ENCODE assay signal across 16 cellular contexts in the genomic region with DNA sequence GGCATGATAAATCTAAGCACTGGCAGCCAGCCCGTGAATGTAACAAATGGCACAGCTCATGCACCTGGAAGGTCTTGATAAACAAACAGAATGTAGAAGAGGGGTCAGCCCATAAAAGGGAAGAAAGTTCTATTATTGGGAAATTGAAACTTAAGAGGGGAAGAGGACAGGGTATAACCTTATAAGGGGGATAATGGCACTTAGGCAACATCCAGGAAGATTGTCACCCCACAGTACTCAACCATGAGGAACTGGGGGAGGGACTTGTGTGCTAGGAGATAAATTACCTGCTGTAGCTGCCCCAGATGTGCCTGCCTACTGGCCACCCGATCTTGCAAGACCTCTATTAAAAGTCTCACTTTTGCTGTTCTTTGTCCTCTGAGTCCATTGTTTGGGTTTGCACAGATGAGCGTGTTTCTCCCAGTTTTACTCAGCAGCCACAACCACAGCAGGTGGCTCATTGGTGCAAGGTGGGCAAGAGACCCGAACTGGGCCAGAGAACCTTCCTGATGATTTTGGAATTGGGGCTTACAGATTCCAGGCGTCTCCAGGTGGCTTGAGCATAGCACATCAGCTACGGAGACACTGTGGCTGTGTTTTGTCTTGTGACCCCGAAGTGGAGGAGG.
A peak's percentile ranks its signal among the peaks of the same experiment; 100 is the strongest.
DNase-seq lines count a peak whose midpoint lies in the region; ATAC-seq and TF ChIP-seq lines count a peak whose summit lies in the region.
"Had no signal": no experiment of that assay in that cellular context is flagged by ENCODE, and none has a peak within 500 bp of the region (broad histone marks: within the 10 kb centered on the region; RNA-seq: fewer than 3 reads in every experiment).

No MANE protein-coding gene starts in this region.

- POLR2A ChIA-PET in PC-3 (lab: Charles Lee; ENCODE audit: unreplicated experiment) = no interaction called here

- ATAC-seq in PC-3 (no peak; the same call in none of the 2 replicates), gastrocnemius medialis (no peak)
- ATAC-seq: lower lobe of right lung had no signal

- no peak for TF ChIP-seq POLR2A in gastrocnemius medialis (IDR thresholded peaks at IDR 0.05)

- no peak overlapping the region for H2AFZ ChIP-seq in PC-3 (ENCODE audit: low read length)
- H2AFZ ChIP-seq in Karpas-422 (ENCODE audit: low read length) = no peak overlapping the region
- H2AFZ ChIP-seq in osteoblast (ENCODE audit: low read length) = no peak overlapping the region

- H3K9ac ChIP-seq in PC-3 (ENCODE audit: low read length) (0 out of 2 replicates have a peak overlapping the region, but pooled peaks have one; percentile 5), Karpas-422 (ENCODE audit: low read length) (no peak overlapping the region)

- BruUV-seq in PC-3 (replicated peaks; lab: Mats Ljungman, UMichigan) = no TSS peak

- H3K27ac ChIP-seq in PC-3 (ENCODE audit: low read length) = peak overlapping the region; percentile 67
- peak overlapping the region; percentile 57 to 70 (median 63) for H3K27ac ChIP-seq in gastrocnemius medialis
- H3K27ac ChIP-seq in Karpas-422 (ENCODE audit: low read length) = no peak overlapping the region
- no peak overlapping the region for H3K27ac ChIP-seq in osteoblast (ENCODE audit: low read depth, low read length)
- H3K27ac ChIP-seq: lower lobe of right lung, testis had no signal

- H4K20me1 ChIP-seq in PC-3 (ENCODE audit: low read length) (no peaks in the 10 kb centered on the region), Karpas-422 (ENCODE audit: insufficient read depth, low read depth, low read length) (no peaks in the 10 kb centered on the region), osteoblast (ENCODE audit: insufficient read depth, low read length) (no peaks in the 10 kb centered on the region)

- in situ Hi-C loops in gastrocnemius medialis (cut with MboI; ENCODE audit: low sequenced_read_pairs in 4 of 4) = no loop called here

- H3K4me3 ChIP-seq in PC-3 (ENCODE audit: low read length) (no peak overlapping the region), gastrocnemius medialis (no peak overlapping the region), Karpas-422 (ENCODE audit: low read length) (no peak overlapping the region), osteoblast (ENCODE audit: insufficient read depth, low read length) (no peak overlapping the region)
- H3K4me3 ChIP-seq: adrenal gland, lower lobe of right lung, testis had no signal

- no peaks in the 10 kb centered on the region for H3K9me2 ChIP-seq in PC-3 (replicated peaks; ENCODE audit: low read length)
- no peaks in the 10 kb centered on the region for H3K9me2 ChIP-seq in Karpas-422 (replicated peaks; ENCODE audit: insufficient read depth, low read length)

- H3K36me3 ChIP-seq in PC-3 (ENCODE audit: low read depth, low read length) (no peaks in the 10 kb centered on the region), gastrocnemius medialis (no peaks in the 10 kb centered on the region), Karpas-422 (ENCODE audit: insufficient read depth, low read length) (no peaks in the 10 kb centered on the region), osteoblast (ENCODE audit: insufficient read depth, low read length) (no peaks in the 10 kb centered on the region)
- H3K36me3 ChIP-seq: adrenal gland, lower lobe of right lung had no signal

- intact Hi-C loops in PC-3 (cut with micrococcal nuclease) = no loop called here
- intact Hi-C loops in gastrocnemius medialis (cut with DNase I; ENCODE audit: low total_unique reads) = loop anchor here (10.0 kb wide), 1 partner anchor 289 kb away; the partner anchor contains the start of gene IAH1

- no peak for TF ChIP-seq CTCF in PC-3 (conservative IDR thresholded peaks at IDR 0.05; ENCODE audit: low read depth, low read length)
- TF ChIP-seq CTCF in gastrocnemius medialis (IDR thresholded peaks at IDR 0.05 in 4 of 5, conservative IDR thresholded peaks at IDR 0.05 in 1 of 5) = no peak
- TF ChIP-seq CTCF in osteoblast (IDR thresholded peaks at IDR 0.05; ENCODE audit: extremely low read depth, low read depth, low read length) = no peak

- H3K4me1 ChIP-seq in PC-3 (ENCODE audit: insufficient read depth, low read length) (peaks cover 27% of the 10 kb centered on the region), gastrocnemius medialis (peaks cover 34 to 35% of the 10 kb centered on the region in 2 donors), Karpas-422 (ENCODE audit: low read length) (peaks cover 10% of the 10 kb centered on the region), osteoblast (ENCODE audit: insufficient read depth, low read length) (peaks cover 4% of the 10 kb centered on the region)
- H3K4me1 ChIP-seq: adrenal gland, lower lobe of right lung had no signal

- H3K27me3 ChIP-seq in PC-3 (ENCODE audit: low read length) (no peaks in the 10 kb centered on the region), gastrocnemius medialis (no peaks in the 10 kb centered on the region), Karpas-422 (ENCODE audit: low read length) (no peaks in the 10 kb centered on the region), osteoblast (ENCODE audit: insufficient read depth, low read length) (no peaks in the 10 kb centered on the region)
- H3K27me3 ChIP-seq: adrenal gland, testis had no signal

- H3K9me3 ChIP-seq in PC-3 (ENCODE audit: low read length) = no peaks in the 10 kb centered on the region
- no peaks in the 10 kb centered on the region for H3K9me3 ChIP-seq in gastrocnemius medialis
- no peaks in the 10 kb centered on the region for H3K9me3 ChIP-seq in Karpas-422 (ENCODE audit: low read length)
- no peaks in the 10 kb centered on the region for H3K9me3 ChIP-seq in osteoblast (ENCODE audit: low read depth, low read length)
- H3K9me3 ChIP-seq: adrenal gland, lower lobe of right lung, testis had no signal

- no peaks in the 10 kb centered on the region for H3F3A ChIP-seq in PC-3 (ENCODE audit: low read length, unreplicated experiment)

- H3K79me2 ChIP-seq in PC-3 (ENCODE audit: low read length) = no peaks in the 10 kb centered on the region
- no peaks in the 10 kb centered on the region for H3K79me2 ChIP-seq in Karpas-422 (ENCODE audit: low read length)
- H3K79me2 ChIP-seq in osteoblast (ENCODE audit: insufficient read depth, low read length) = no peaks in the 10 kb centered on the region

- peak; percentile 58 for DNase-seq in NCI-H748 (lab: John Stamatoyannopoulos, UW; ENCODE audit: unreplicated experiment)
- DNase-seq in NCI-H748 treated with DMSO at 0.1 percent for 48 hours (lab: John Stamatoyannopoulos, UW) = no peak
- DNase-seq in NCI-H1105 treated with DMSO at 0.1 percent for 48 hours (lab: John Stamatoyannopoulos, UW) = peak; percentile 83
- peak; percentile 66 for DNase-seq in PC-3
- DNase-seq in gastrocnemius medialis = peak in 1 of 2 donors; percentile 10
- no peak for DNase-seq in activated CD4-positive, alpha-beta T cell treated with anti-CD3 and anti-CD28 coated beads for 4 hours
- no peak for DNase-seq in Karpas-422
- no peak for DNase-seq in osteoblast (ENCODE audit: insufficient read length, low spot score, missing footprints)
- DNase-seq: activated T-cell treated with anti-CD3 and anti-CD28 coated beads, Interleukin-2, amount 50 U/mL, for 48 hours; central memory CD4-positive, alpha-beta T cell; lower lobe of right lung; naive B cell; NCI-H446; retina; testis had no signal

- CTCF ChIA-PET in PC-3 (lab: Charles Lee) = no interaction called here

- H3K4me2 ChIP-seq in PC-3 (ENCODE audit: low read length) = peak overlapping the region; percentile 18
- H3K4me2 ChIP-seq in Karpas-422 (ENCODE audit: low read depth, low read length, poor library complexity, severe bottlenecking) = no peak overlapping the region
- H3K4me2 ChIP-seq in osteoblast (ENCODE audit: insufficient read depth, low read length) = no peak overlapping the region

Comparison
In these comparisons a context has a peak if more than half of its experiments do, and no peak if none do; other contexts are left out.
1. DNase-seq: peak in NCI-H748 (single experiment), NCI-H1105 treated with DMSO at 0.1 percent for 48 hours (single experiment) and PC-3 (single experiment); none in NCI-H748 treated with DMSO at 0.1 percent for 48 hours (single experiment), activated CD4-positive, alpha-beta T cell treated with anti-CD3 and anti-CD28 coated beads for 4 hours (0 of 2), Karpas-422 (single experiment) and osteoblast (single experiment).
2. H3K27ac ChIP-seq: peak in PC-3 (single experiment) and gastrocnemius medialis (4 of 4); none in Karpas-422 (single experiment) and osteoblast (single experiment).